In genomic region chr20:3901028-3901746, GRCh38 we compare ENCODE assay signal across 1 cellular context.
TF ChIP-seq lines count a peak whose summit lies in the region.

No MANE protein-coding gene starts in this region.

TF ChIP-seq in GM12878, 131 proteins besides CTCF, POLR2A, EP300 and RAD21:
- no peak for TF ChIP-seq ZNF217 (IDR thresholded peaks at IDR 0.05)
- TF ChIP-seq, protein P1, sequence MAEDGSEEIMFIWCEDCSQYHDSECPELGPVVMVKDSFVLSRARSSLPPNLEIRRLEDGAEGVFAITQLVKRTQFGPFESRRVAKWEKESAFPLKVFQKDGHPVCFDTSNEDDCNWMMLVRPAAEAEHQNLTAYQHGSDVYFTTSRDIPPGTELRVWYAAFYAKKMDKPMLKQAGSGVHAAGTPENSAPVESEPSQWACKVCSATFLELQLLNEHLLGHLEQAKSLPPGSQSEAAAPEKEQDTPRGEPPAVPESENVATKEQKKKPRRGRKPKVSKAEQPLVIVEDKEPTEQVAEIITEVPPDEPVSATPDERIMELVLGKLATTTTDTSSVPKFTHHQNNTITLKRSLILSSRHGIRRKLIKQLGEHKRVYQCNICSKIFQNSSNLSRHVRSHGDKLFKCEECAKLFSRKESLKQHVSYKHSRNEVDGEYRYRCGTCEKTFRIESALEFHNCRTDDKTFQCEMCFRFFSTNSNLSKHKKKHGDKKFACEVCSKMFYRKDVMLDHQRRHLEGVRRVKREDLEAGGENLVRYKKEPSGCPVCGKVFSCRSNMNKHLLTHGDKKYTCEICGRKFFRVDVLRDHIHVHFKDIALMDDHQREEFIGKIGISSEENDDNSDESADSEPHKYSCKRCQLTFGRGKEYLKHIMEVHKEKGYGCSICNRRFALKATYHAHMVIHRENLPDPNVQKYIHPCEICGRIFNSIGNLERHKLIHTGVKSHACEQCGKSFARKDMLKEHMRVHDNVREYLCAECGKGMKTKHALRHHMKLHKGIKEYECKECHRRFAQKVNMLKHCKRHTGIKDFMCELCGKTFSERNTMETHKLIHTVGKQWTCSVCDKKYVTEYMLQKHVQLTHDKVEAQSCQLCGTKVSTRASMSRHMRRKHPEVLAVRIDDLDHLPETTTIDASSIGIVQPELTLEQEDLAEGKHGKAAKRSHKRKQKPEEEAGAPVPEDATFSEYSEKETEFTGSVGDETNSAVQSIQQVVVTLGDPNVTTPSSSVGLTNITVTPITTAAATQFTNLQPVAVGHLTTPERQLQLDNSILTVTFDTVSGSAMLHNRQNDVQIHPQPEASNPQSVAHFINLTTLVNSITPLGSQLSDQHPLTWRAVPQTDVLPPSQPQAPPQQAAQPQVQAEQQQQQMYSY (CRISPR knock-in tag; IDR thresholded peaks at IDR 0.05): no peak
- no peak for TF ChIP-seq HDAC6 (IDR thresholded peaks at IDR 0.05; ENCODE audit: unreplicated experiment)
- no peak for TF ChIP-seq TAF1 (IDR thresholded peaks at IDR 0.05; ENCODE audit: borderline replicate concordance, low read depth, low read length)
- TF ChIP-seq RCOR1 (conservative IDR thresholded peaks at IDR 0.05; ENCODE audit: low read depth, low read length): no peak
- no peak for TF ChIP-seq CEBPZ (IDR thresholded peaks at IDR 0.05; ENCODE audit: low read depth, low read length)
- peak in 1 of 2 experiments; percentile 46; a peak in 1 of 4 replicates for TF ChIP-seq BHLHE40 (IDR thresholded peaks at IDR 0.05; ENCODE audit: borderline replicate concordance in 1 of 2, low read depth in 2 of 2, low read length in 1 of 2)
- TF ChIP-seq GATAD2B (conservative IDR thresholded peaks at IDR 0.05; ENCODE audit: low read depth): no peak
- no peak for TF ChIP-seq MYB (IDR thresholded peaks at IDR 0.05; ENCODE audit: borderline replicate concordance, low read depth, low read length)
